ENCODE assay signal across 14 cellular contexts in genomic region chr2:29443627-29444026, GRCh38.
DNase-seq lines count a peak whose midpoint lies in the region; ATAC-seq lines count a peak whose summit lies in the region.
"Had no signal": no experiment of that assay in that cellular context is flagged by ENCODE, and none has a peak within 500 bp of the region (broad histone marks: within the 10 kb centered on the region; RNA-seq: fewer than 3 reads in every experiment).

No MANE protein-coding gene starts in this region.

- no peak for ATAC-seq in HG03378 (IDR thresholded peaks at IDR 0.05; ENCODE audit: unreplicated experiment)
- ATAC-seq: naive thymus-derived CD8-positive, alpha-beta T cell had no signal

- DNase-seq in DMS53 (lab: John Stamatoyannopoulos, UW) (peak; percentile 53), DMS53 treated with DMSO at 0.1 percent for 48 hours (lab: John Stamatoyannopoulos, UW; ENCODE audit: unreplicated experiment) (no peak), ELF-1 (ENCODE audit: low read depth, low spot score) (peak; percentile 15), NOMO-1 treated with DMSO at 0.1 percent for 48 hours (lab: John Stamatoyannopoulos, UW; ENCODE audit: unreplicated experiment) (peak; percentile 51), hepatic stellate cell (ENCODE audit: low spot score) (peak; percentile 4), T-helper 2 cell (no peak)
- no peak for DNase-seq in central memory CD4-positive, alpha-beta T cell
- DNase-seq: 8988T; activated gamma-delta T cell treated with Interleukin-2 at 50 U/mL for 16 hours; CD4-positive, CD25-positive, alpha-beta regulatory T cell; MG63; naive thymus-derived CD8-positive, alpha-beta T cell; stimulated activated CD4-positive, alpha-beta T cell treated with anti-CD3 and anti-CD28 coated beads, Interleukin-15, amount 100 ng/mL, for 24 hours had no signal

Comparison
In these comparisons a context has a peak if more than half of its experiments do, and no peak if none do; other contexts are left out.
1. DNase-seq: peak in DMS53 (single experiment), ELF-1 (single experiment), NOMO-1 treated with DMSO at 0.1 percent for 48 hours (single experiment) and hepatic stellate cell (single experiment); none in DMS53 treated with DMSO at 0.1 percent for 48 hours (single experiment), T-helper 2 cell (0 of 5) and central memory CD4-positive, alpha-beta T cell (single experiment).